ENCODE assay signal across 8 cellular contexts in genomic region chr15:89087830-89088604, GRCh38. TPM values are rescaled to one million over a fixed set of nuclear protein-coding genes. Genes with fewer than 3 reads are reported as not detected.
DNase-seq lines count a peak whose midpoint lies in the region; ATAC-seq and TF ChIP-seq lines count a peak whose summit lies in the region.

Gene ABHD2 (plus strand): TSS chr15:89088456. CDS start chr15:89116328, 27,872 bp downstream.

- H3K27ac Mint-ChIP-seq in IgD-negative memory B cell, result peak within 1 kb of the TSS in 2 of 3 donors; percentile 26 to 45

- no peaks in the 10 kb centered on the region for H3K36me3 Mint-ChIP-seq in IgD-negative memory B cell

- ATAC-seq in GM21529 (IDR thresholded peaks at IDR 0.05; ENCODE audit: unreplicated experiment) (peak; percentile 95), mucosa of descending colon (peak; percentile 93)

- no peaks in the 10 kb centered on the region for H3K36me3 ChIP-seq in mucosa of descending colon (ENCODE audit: low read depth)

- peaks cover 17 to 29% (median 19%) of the 10 kb centered on the region in 3 donors for H3K4me1 Mint-ChIP-seq in IgD-negative memory B cell

- no peaks in the 10 kb centered on the region for H3K9me3 Mint-ChIP-seq in IgD-negative memory B cell

- H3K4me1 ChIP-seq in mucosa of descending colon (ENCODE audit: low read depth), result peaks cover 11% of the 10 kb centered on the region

- peak; percentile 97 for DNase-seq in DMS 273 treated with DMSO at 0.1 percent for 48 hours (lab: John Stamatoyannopoulos, UW)
- peak; percentile 84 for DNase-seq in OCI-M2 (lab: John Stamatoyannopoulos, UW; ENCODE audit: unreplicated experiment)
- DNase-seq in activated T-cell treated with anti-CD3 and anti-CD28 coated beads for 4 hours, result peak; percentile 96
- DNase-seq in epithelial cell of esophagus (ENCODE audit: low read depth), result peak; percentile 100
- peak; percentile 99 to 100 (median 100) for DNase-seq in mucosa of descending colon
- DNase-seq in stimulated activated CD8-positive, alpha-beta memory T cell treated with anti-CD3 and anti-CD28 coated beads, Interleukin-4, amount 100 ng/mL, for 4 hours (ENCODE audit: low read depth in 2 of 2, low spot score in 1 of 2), result peak; percentile 94 to 95

- peak within 1 kb of the TSS in 3 of 4 donors; percentile 58 to 92 (median 80) for H3K4me3 Mint-ChIP-seq in IgD-negative memory B cell

- intact Hi-C loops in mucosa of descending colon (cut with DNase I, micrococcal nuclease), result no loop called here

- TF ChIP-seq CTCF in epithelial cell of esophagus (IDR thresholded peaks at IDR 0.05; ENCODE audit: insufficient read depth, low read depth, low read length, missing control alignments), result no peak
- peak; percentile 22 for TF ChIP-seq CTCF in mucosa of descending colon (IDR thresholded peaks at IDR 0.05)

- no peaks in the 10 kb centered on the region for H3K9me3 ChIP-seq in mucosa of descending colon

- H3K27me3 Mint-ChIP-seq in IgD-negative memory B cell, result no peaks in the 10 kb centered on the region

- H3K4me3 ChIP-seq in epithelial cell of esophagus (ENCODE audit: low read length) (peak within 1 kb of the TSS; percentile 83), mucosa of descending colon (peak within 1 kb of the TSS; percentile 82)

RNA-seq across cellular contexts. Expression of gene ABHD2, which starts in this region (rescaled TPM):
- polyA plus RNA-seq in IgD-negative memory B cell, result 13.4 TPM
- 100 to 1,000 TPM in 1 of 3 donors, 10 to 100 TPM in 2; 82.2 to 156 (median 92.7) TPM for total RNA-seq in mucosa of descending colon

Comparison
In these comparisons a context has a peak if more than half of its experiments do, and no peak if none do; other contexts are left out.
1. Peak in every context shown above with its lines: DNase-seq, ATAC-seq and H3K4me3 ChIP-seq.